Comparison of ENCODE assay signal across 19 cellular contexts in the genomic region with DNA sequence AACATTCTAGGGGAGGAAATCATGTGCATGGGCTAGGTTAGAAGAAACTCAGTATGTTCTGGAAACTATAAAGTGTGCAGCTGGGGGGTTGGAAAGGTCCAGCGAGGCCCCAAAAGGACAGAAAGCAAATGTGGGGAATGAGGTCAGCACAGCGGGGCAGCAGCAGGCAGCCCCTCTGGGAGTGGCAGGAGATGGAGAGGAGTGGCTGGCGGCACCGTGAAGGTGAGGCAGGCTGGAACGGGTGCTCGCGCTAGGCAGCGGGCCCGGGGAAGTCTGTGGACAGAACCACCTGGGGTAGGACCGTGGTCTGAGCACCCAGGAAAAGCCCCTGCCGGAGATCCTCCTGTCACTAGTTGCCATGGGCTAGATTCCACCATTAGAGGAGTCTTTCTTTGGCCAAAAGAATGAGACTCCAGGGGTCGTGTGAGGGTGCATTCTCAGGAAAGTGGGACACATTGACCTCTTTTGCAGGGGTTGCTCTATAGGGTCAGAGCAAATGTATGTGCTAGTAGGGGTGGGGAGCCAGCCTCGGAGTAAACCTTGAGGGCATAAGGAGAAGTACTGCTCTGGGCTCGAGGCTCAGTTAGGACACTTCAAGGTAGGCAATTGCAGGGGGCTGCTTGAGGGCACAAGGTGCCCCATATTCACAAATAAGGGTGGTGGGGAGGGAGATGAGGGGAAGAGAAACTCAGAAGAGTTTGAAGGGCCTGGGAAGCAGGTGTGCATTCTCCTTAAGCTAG.
A peak's percentile ranks its signal among the peaks of the same experiment; 100 is the strongest.
DNase-seq lines count a peak whose midpoint lies in the region; ATAC-seq and TF ChIP-seq lines count a peak whose summit lies in the region.
"Had no signal": no experiment of that assay in that cellular context is flagged by ENCODE, and none has a peak within 500 bp of the region (broad histone marks: within the 10 kb centered on the region; RNA-seq: fewer than 3 reads in every experiment).

No MANE protein-coding gene starts in this region.

- no peak for ATAC-seq in CD4-positive, alpha-beta T cell (ENCODE audit: poor library complexity)
- ATAC-seq in HG02973 (IDR thresholded peaks at IDR 0.05; ENCODE audit: unreplicated experiment): no peak
- ATAC-seq in activated CD8-positive, alpha-beta memory T cell treated with anti-CD3 and anti-CD28 coated beads, Interleukin-2, amount 10 ng/mL, durations not matched to agents 7 days and 5 days: no peak
- ATAC-seq: GM23338 had no signal

- POLR2A ChIA-PET in CD4-positive, alpha-beta T cell (lab: Charles Lee): interaction anchor here (0.7 to 1.7 kb wide), 3 partner anchors 10 to 267 kb away, joined by 3 to 5 read pairs (median 4); no protein-coding TSS in a partner anchor

- H3K27me3 Mint-ChIP-seq in CD4-positive, alpha-beta T cell: no peaks in the 10 kb centered on the region
- H3K27me3 Mint-ChIP-seq in neural progenitor cell (ENCODE audit: insufficient read depth, low read depth): no peaks in the 10 kb centered on the region
- no peaks in the 10 kb centered on the region for H3K27me3 Mint-ChIP-seq in activated CD8-positive, alpha-beta memory T cell treated with anti-CD3 and anti-CD28 coated beads, Interleukin-2, amount 10 ng/mL, durations not matched to agents 7 days and 5 days

- no peak overlapping the region for H3K27ac ChIP-seq in CD4-positive, alpha-beta T cell (ENCODE audit: low read depth, low read length)
- peak overlapping the region; percentile 93 for H3K27ac ChIP-seq in hepatocyte
- no peak overlapping the region for H3K27ac ChIP-seq in neural progenitor cell
- H3K27ac ChIP-seq: dorsolateral prefrontal cortex, epithelial cell of prostate, pancreas, sigmoid colon, thoracic aorta had no signal

- H3K36me3 Mint-ChIP-seq in CD4-positive, alpha-beta T cell (ENCODE audit: low read depth): peaks cover 27% of the 10 kb centered on the region
- no peaks in the 10 kb centered on the region for H3K36me3 Mint-ChIP-seq in neural progenitor cell
- no peaks in the 10 kb centered on the region for H3K36me3 Mint-ChIP-seq in activated CD8-positive, alpha-beta memory T cell treated with anti-CD3 and anti-CD28 coated beads, Interleukin-2, amount 10 ng/mL, durations not matched to agents 7 days and 5 days
- H3K36me3 Mint-ChIP-seq: immature natural killer cell had no signal

- no peak overlapping the region for H3K4me3 Mint-ChIP-seq in CD4-positive, alpha-beta T cell
- no peak overlapping the region for H3K4me3 Mint-ChIP-seq in neural progenitor cell
- no peak overlapping the region for H3K4me3 Mint-ChIP-seq in activated CD8-positive, alpha-beta memory T cell treated with anti-CD3 and anti-CD28 coated beads, Interleukin-2, amount 10 ng/mL, durations not matched to agents 7 days and 5 days
- H3K4me3 Mint-ChIP-seq: GM23338, immature natural killer cell had no signal

- no peak overlapping the region for H3K9ac ChIP-seq in neural progenitor cell

- peak; percentile 24 for TF ChIP-seq POLR2A in GM19193 (IDR thresholded peaks at IDR 0.05; ENCODE audit: extremely low read depth, insufficient read depth, insufficient read length)

- peaks cover 28% of the 10 kb centered on the region for H3K4me1 Mint-ChIP-seq in CD4-positive, alpha-beta T cell (ENCODE audit: low read depth)
- H3K4me1 Mint-ChIP-seq in neural progenitor cell: no peaks in the 10 kb centered on the region
- H3K4me1 Mint-ChIP-seq in activated CD8-positive, alpha-beta memory T cell treated with anti-CD3 and anti-CD28 coated beads, Interleukin-2, amount 10 ng/mL, durations not matched to agents 7 days and 5 days: no peaks in the 10 kb centered on the region
- H3K4me1 Mint-ChIP-seq: GM23338, immature natural killer cell had no signal

- no peaks in the 10 kb centered on the region for H3K36me3 ChIP-seq in hepatocyte (replicated peaks; ENCODE audit: insufficient read depth, low read depth)
- H3K36me3 ChIP-seq in neural progenitor cell: no peaks in the 10 kb centered on the region
- H3K36me3 ChIP-seq: pancreas had no signal

- H3K9me3 ChIP-seq in CD4-positive, alpha-beta T cell (ENCODE audit: control insufficient read depth, low read length): no peaks in the 10 kb centered on the region
- H3K9me3 ChIP-seq in hepatocyte (ENCODE audit: low read depth): no peaks in the 10 kb centered on the region
- no peaks in the 10 kb centered on the region for H3K9me3 ChIP-seq in neural progenitor cell (ENCODE audit: low read depth)
- H3K9me3 ChIP-seq: pancreas, sigmoid colon, thoracic aorta had no signal

- H4K20me1 ChIP-seq in hepatocyte (ENCODE audit: insufficient read depth, poor library complexity, severe bottlenecking) (no peaks in the 10 kb centered on the region), neural progenitor cell (ENCODE audit: low read depth) (no peaks in the 10 kb centered on the region)

- no peaks in the 10 kb centered on the region for H3F3A ChIP-seq in neural progenitor cell (ENCODE audit: low read depth)

- CTCF ChIA-PET in CD4-positive, alpha-beta T cell (lab: Charles Lee): interaction anchor here (1.3 to 1.4 kb wide), 2 partner anchors 10 to 267 kb away, joined by 4 read pairs; no protein-coding TSS in a partner anchor
- CTCF ChIA-PET in activated CD8-positive, alpha-beta memory T cell treated with anti-CD3 and anti-CD28 coated beads, Interleukin-2, amount 10 ng/mL, durations not matched to agents 7 days and 5 days (lab: Charles Lee): interaction anchor here (0.9 to 1.3 kb wide), 2 partner anchors 11 to 267 kb away, joined by 3 read pairs; no protein-coding TSS in a partner anchor

- TF ChIP-seq CTCF in CD4-positive, alpha-beta T cell (IDR thresholded peaks at IDR 0.05): no peak
- TF ChIP-seq CTCF in hepatocyte (IDR thresholded peaks at IDR 0.05; ENCODE audit: poor library complexity) (no peak), neural progenitor cell (IDR thresholded peaks at IDR 0.05) (no peak)

- no peak for DNase-seq in CD4-positive, alpha-beta T cell
- DNase-seq in hepatocyte (ENCODE audit: low spot score) (no peak), neural progenitor cell (ENCODE audit: low spot score) (no peak), amygdala (lab: John Stamatoyannopoulos, UW) (no peak)
- no peak for DNase-seq in activated CD8-positive, alpha-beta memory T cell treated with anti-CD3 and anti-CD28 coated beads, Interleukin-2, amount 10 ng/mL, durations not matched to agents 7 days and 5 days
- DNase-seq: activated CD4-positive, CD25-positive, alpha-beta regulatory T cell; central memory CD4-positive, alpha-beta T cell; dorsolateral prefrontal cortex; immature natural killer cell; NCI-H1436 treated with DMSO at 0.1 percent for 48 hours; NCI-H2171; sigmoid colon; T1000 had no signal

- H3K79me2 ChIP-seq in hepatocyte: no peaks in the 10 kb centered on the region
- no peaks in the 10 kb centered on the region for H3K79me2 ChIP-seq in neural progenitor cell (ENCODE audit: low read depth)

- H3K27me3 ChIP-seq in CD4-positive, alpha-beta T cell (ENCODE audit: control insufficient read depth, insufficient read depth, low read length): no peaks in the 10 kb centered on the region
- H3K27me3 ChIP-seq in hepatocyte (no peaks in the 10 kb centered on the region), neural progenitor cell (no peaks in the 10 kb centered on the region)
- H3K27me3 ChIP-seq: dorsolateral prefrontal cortex, pancreas, sigmoid colon had no signal

- H3K4me3 ChIP-seq in hepatocyte (no peak overlapping the region), neural progenitor cell (no peak overlapping the region)
- H3K4me3 ChIP-seq: dorsolateral prefrontal cortex, GM23338, pancreas, sigmoid colon, thoracic aorta had no signal

- H3K9me3 Mint-ChIP-seq in CD4-positive, alpha-beta T cell: no peaks in the 10 kb centered on the region
- no peaks in the 10 kb centered on the region for H3K9me3 Mint-ChIP-seq in neural progenitor cell
- no peaks in the 10 kb centered on the region for H3K9me3 Mint-ChIP-seq in activated CD8-positive, alpha-beta memory T cell treated with anti-CD3 and anti-CD28 coated beads, Interleukin-2, amount 10 ng/mL, durations not matched to agents 7 days and 5 days (ENCODE audit: low read depth)
- H3K9me3 Mint-ChIP-seq: GM23338, immature natural killer cell had no signal

- H2AFZ ChIP-seq in hepatocyte (no peak overlapping the region), neural progenitor cell (replicated peaks) (no peak overlapping the region)
- H2AFZ ChIP-seq: GM23338 had no signal

- peak overlapping the region; percentile 57 for H3K27ac Mint-ChIP-seq in CD4-positive, alpha-beta T cell
- H3K27ac Mint-ChIP-seq in neural progenitor cell: peak overlapping the region; percentile 38
- H3K27ac Mint-ChIP-seq in activated CD8-positive, alpha-beta memory T cell treated with anti-CD3 and anti-CD28 coated beads, Interleukin-2, amount 10 ng/mL, durations not matched to agents 7 days and 5 days: no peak overlapping the region
- H3K27ac Mint-ChIP-seq: GM23338, immature natural killer cell had no signal

- no peaks in the 10 kb centered on the region for H3K9me2 ChIP-seq in hepatocyte (replicated peaks; ENCODE audit: insufficient read depth)

- H3K4me1 ChIP-seq in hepatocyte (ENCODE audit: insufficient read depth) (peaks cover 19% of the 10 kb centered on the region), neural progenitor cell (no peaks in the 10 kb centered on the region)
- H3K4me1 ChIP-seq: pancreas, sigmoid colon had no signal

- H3K4me2 ChIP-seq in hepatocyte: no peak overlapping the region
- H3K4me2 ChIP-seq in neural progenitor cell: no peak overlapping the region
- H3K4me2 ChIP-seq: GM23338 had no signal

- 93% methylated on average over 14 of the region's 14 CpGs for WGBS in hepatocyte (ENCODE audit: low lambda C conversion rate, missing lambda C conversion rate)

- intact Hi-C loops in CD4-positive, alpha-beta T cell (cut with DNase I, micrococcal nuclease): no loop called here
